In the genomic region with DNA sequence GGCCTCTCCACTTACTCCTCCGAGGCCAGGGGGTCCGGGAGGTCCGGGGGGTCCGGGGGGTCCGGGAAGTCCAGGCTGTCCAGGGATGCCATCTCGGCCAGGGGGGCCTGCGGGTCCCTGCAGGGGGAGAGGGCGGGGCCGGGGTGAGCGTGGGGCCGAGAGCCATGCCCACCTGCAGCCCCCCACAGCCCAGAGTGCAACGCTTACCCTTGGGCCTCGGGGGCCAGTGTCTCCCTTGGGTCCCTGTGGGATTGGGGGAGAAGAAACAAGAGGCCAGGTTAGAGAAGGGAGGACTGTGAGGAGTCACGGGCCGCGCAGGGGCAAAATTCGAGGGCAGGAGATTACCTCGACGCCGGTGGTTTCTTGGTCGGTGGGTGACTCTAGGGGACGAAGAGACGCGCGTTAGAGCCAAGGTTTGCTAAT, we compare ENCODE assay signal across 9 cellular contexts. TPM values are rescaled to one million over a fixed set of nuclear protein-coding genes. Genes with fewer than 3 reads are reported as not detected.
DNase-seq lines count a peak whose midpoint lies in the region; ATAC-seq and TF ChIP-seq lines count a peak whose summit lies in the region.
"Had no signal": no experiment of that assay in that cellular context is flagged by ENCODE, and none has a peak within 500 bp of the region (broad histone marks: within the 10 kb centered on the region; RNA-seq: fewer than 3 reads in every experiment).

No MANE protein-coding gene starts in this region.

- peak overlapping the region; percentile 78 for H3K9ac ChIP-seq in mucosa of stomach (ENCODE audit: low read length)

- H3K9me3 ChIP-seq in mucosa of stomach (ENCODE audit: control insufficient read depth, low read length) = no peaks in the 10 kb centered on the region

- H3K4me1 Mint-ChIP-seq in activated naive CD4-positive, alpha-beta T cell treated with anti-CD3 and anti-CD28 coated beads, Interleukin-2, amount 50 U/mL, for 24 hours = peaks cover 17% of the 10 kb centered on the region
- peaks cover 23% of the 10 kb centered on the region for H3K4me1 Mint-ChIP-seq in activated naive CD4-positive, alpha-beta T cell treated with anti-CD3 and anti-CD28 coated beads, Interleukin-2, amount 10 ng/mL, durations not matched to agents 7 days and 5 days
- peaks cover 19% of the 10 kb centered on the region for H3K4me1 Mint-ChIP-seq in CD14-positive monocyte

- no peak for TF ChIP-seq CTCF in coronary artery (IDR thresholded peaks at IDR 0.05)
- no peak for TF ChIP-seq CTCF in CD14-positive monocyte (IDR thresholded peaks at IDR 0.05)

- H3K27ac Mint-ChIP-seq in activated naive CD4-positive, alpha-beta T cell treated with anti-CD3 and anti-CD28 coated beads, Interleukin-2, amount 50 U/mL, for 24 hours = no peak overlapping the region
- no peak overlapping the region for H3K27ac Mint-ChIP-seq in activated naive CD4-positive, alpha-beta T cell treated with anti-CD3 and anti-CD28 coated beads, Interleukin-2, amount 10 ng/mL, durations not matched to agents 7 days and 5 days
- H3K27ac Mint-ChIP-seq in CD14-positive monocyte = no peak overlapping the region

- H3K4me3 Mint-ChIP-seq in activated naive CD4-positive, alpha-beta T cell treated with anti-CD3 and anti-CD28 coated beads, Interleukin-2, amount 50 U/mL, for 24 hours = peak overlapping the region; percentile 41
- no peak overlapping the region for H3K4me3 Mint-ChIP-seq in activated naive CD4-positive, alpha-beta T cell treated with anti-CD3 and anti-CD28 coated beads, Interleukin-2, amount 10 ng/mL, durations not matched to agents 7 days and 5 days
- H3K4me3 Mint-ChIP-seq in CD14-positive monocyte = peak overlapping the region in 1 of 2 donors; percentile 51

- H3K4me3 ChIP-seq in coronary artery = peak overlapping the region; percentile 90
- no peak overlapping the region for H3K4me3 ChIP-seq in mucosa of stomach (ENCODE audit: low read length)
- H3K4me3 ChIP-seq in urinary bladder (ENCODE audit: low read depth, low read length) = peak overlapping the region; percentile 47

- no peak for DNase-seq in activated naive CD4-positive, alpha-beta T cell treated with anti-CD3 and anti-CD28 coated beads, Interleukin-2, amount 10 ng/mL, durations not matched to agents 7 days and 5 days
- DNase-seq in coronary artery (ENCODE audit: low spot score) = no peak
- DNase-seq in NCI-H1048 (lab: John Stamatoyannopoulos, UW) = no peak
- no peak for DNase-seq in CD14-positive monocyte (ENCODE audit: low spot score)
- DNase-seq: MM.1S had no signal

- CTCF ChIA-PET in activated naive CD4-positive, alpha-beta T cell treated with anti-CD3 and anti-CD28 coated beads, Interleukin-2, amount 10 ng/mL, durations not matched to agents 7 days and 5 days (lab: Charles Lee) = interaction anchor here (1.2 to 7.2 kb wide), 10 partner anchors 29 to 135 kb away, joined by 6 to 217 read pairs (median 33); partner anchors contain the start of gene TMEM92

- H3K36me3 ChIP-seq in mucosa of stomach (ENCODE audit: control insufficient read depth, insufficient read depth, low read length) (no peaks in the 10 kb centered on the region), urinary bladder (ENCODE audit: insufficient read depth) (peaks cover 2% of the 10 kb centered on the region)

- H3K27me3 Mint-ChIP-seq in activated naive CD4-positive, alpha-beta T cell treated with anti-CD3 and anti-CD28 coated beads, Interleukin-2, amount 50 U/mL, for 24 hours = peaks cover 30% of the 10 kb centered on the region
- peaks cover 90% of the 10 kb centered on the region for H3K27me3 Mint-ChIP-seq in activated naive CD4-positive, alpha-beta T cell treated with anti-CD3 and anti-CD28 coated beads, Interleukin-2, amount 10 ng/mL, durations not matched to agents 7 days and 5 days
- H3K27me3 Mint-ChIP-seq in CD14-positive monocyte (ENCODE audit: low read depth in 3 of 3) = peaks cover 53 to 76% (median 56%) of the 10 kb centered on the region in 3 donors

- no peaks in the 10 kb centered on the region for H3K9me3 Mint-ChIP-seq in activated naive CD4-positive, alpha-beta T cell treated with anti-CD3 and anti-CD28 coated beads, Interleukin-2, amount 50 U/mL, for 24 hours
- no peaks in the 10 kb centered on the region for H3K9me3 Mint-ChIP-seq in activated naive CD4-positive, alpha-beta T cell treated with anti-CD3 and anti-CD28 coated beads, Interleukin-2, amount 10 ng/mL, durations not matched to agents 7 days and 5 days
- H3K9me3 Mint-ChIP-seq in CD14-positive monocyte = peaks cover 0 to 14% (median 6%) of the 10 kb centered on the region in 7 donors

- WGBS in urinary bladder = 16% methylated on average over 25 of the region's 25 CpGs

- peaks cover 22% of the 10 kb centered on the region for H3K4me1 ChIP-seq in mucosa of stomach (ENCODE audit: control insufficient read depth, insufficient read depth, low read length)
- H3K4me1 ChIP-seq in urinary bladder (ENCODE audit: insufficient read depth) = no peaks in the 10 kb centered on the region

- ATAC-seq in HG02973 (IDR thresholded peaks at IDR 0.05; ENCODE audit: unreplicated experiment) = no peak

- H3K27ac ChIP-seq in coronary artery (peak overlapping the region; percentile 92 to 97), urinary bladder (ENCODE audit: low read depth) (no peak overlapping the region)

- intact Hi-C loops in CD14-positive monocyte (cut with micrococcal nuclease) = loop anchor here in 1 of 2 donors (5.0 kb wide), 1 partner anchor 37 kb away; no protein-coding TSS in a partner anchor

- H3K27me3 ChIP-seq in mucosa of stomach (ENCODE audit: control insufficient read depth, insufficient read depth, low read length) = peaks cover 32% of the 10 kb centered on the region

- H3K36me3 Mint-ChIP-seq in activated naive CD4-positive, alpha-beta T cell treated with anti-CD3 and anti-CD28 coated beads, Interleukin-2, amount 50 U/mL, for 24 hours = no peaks in the 10 kb centered on the region
- no peaks in the 10 kb centered on the region for H3K36me3 Mint-ChIP-seq in activated naive CD4-positive, alpha-beta T cell treated with anti-CD3 and anti-CD28 coated beads, Interleukin-2, amount 10 ng/mL, durations not matched to agents 7 days and 5 days
- peaks cover 5 to 8% of the 10 kb centered on the region in 2 donors for H3K36me3 Mint-ChIP-seq in CD14-positive monocyte

RNA-seq across cellular contexts. Expression of gene COL1A1, which starts 2.2 kb away (rescaled TPM):
- 5,262 TPM for total RNA-seq in urinary bladder
- polyA plus RNA-seq in urinary bladder (802 TPM), CD14-positive monocyte (not detected)

RNA-seq across cellular contexts. Expression of gene SGCA, which starts 33.4 kb away (rescaled TPM):
- total RNA-seq in urinary bladder = 15.4 TPM
- 89.1 TPM for polyA plus RNA-seq in urinary bladder
- polyA plus RNA-seq in CD14-positive monocyte = under 1 TPM; 0.53 to 0.89 TPM

RNA-seq across cellular contexts. Expression of gene PPP1R9B, which starts 48.7 kb away (rescaled TPM):
- total RNA-seq in urinary bladder = 16.6 TPM
- polyA plus RNA-seq in urinary bladder = 29.6 TPM
- polyA plus RNA-seq in CD14-positive monocyte = 1 to 10 TPM in 1 of 2 donors, under 1 TPM in 1; 0.61 to 1.3 TPM

Comparison
In these comparisons a context has a peak if more than half of its experiments do, and no peak if none do; other contexts are left out.
1. RNA of gene COL1A1, which starts 2.2 kb away (polyA plus RNA-seq): 802 TPM in urinary bladder (single experiment); not detected in CD14-positive monocyte; every median in the first group is over 100 times any median in the second.
2. RNA of gene SGCA, which starts 33.4 kb away (polyA plus RNA-seq): 89.1 TPM in urinary bladder (single experiment); 0.53 to 0.89 TPM in CD14-positive monocyte; every median in the first group is over 10 times any median in the second.
3. RNA of gene PPP1R9B, which starts 48.7 kb away (polyA plus RNA-seq): 29.6 TPM in urinary bladder (single experiment); 0.61 to 1.3 TPM in CD14-positive monocyte; every median in the first group is over 10 times any median in the second.